In the genomic region with DNA sequence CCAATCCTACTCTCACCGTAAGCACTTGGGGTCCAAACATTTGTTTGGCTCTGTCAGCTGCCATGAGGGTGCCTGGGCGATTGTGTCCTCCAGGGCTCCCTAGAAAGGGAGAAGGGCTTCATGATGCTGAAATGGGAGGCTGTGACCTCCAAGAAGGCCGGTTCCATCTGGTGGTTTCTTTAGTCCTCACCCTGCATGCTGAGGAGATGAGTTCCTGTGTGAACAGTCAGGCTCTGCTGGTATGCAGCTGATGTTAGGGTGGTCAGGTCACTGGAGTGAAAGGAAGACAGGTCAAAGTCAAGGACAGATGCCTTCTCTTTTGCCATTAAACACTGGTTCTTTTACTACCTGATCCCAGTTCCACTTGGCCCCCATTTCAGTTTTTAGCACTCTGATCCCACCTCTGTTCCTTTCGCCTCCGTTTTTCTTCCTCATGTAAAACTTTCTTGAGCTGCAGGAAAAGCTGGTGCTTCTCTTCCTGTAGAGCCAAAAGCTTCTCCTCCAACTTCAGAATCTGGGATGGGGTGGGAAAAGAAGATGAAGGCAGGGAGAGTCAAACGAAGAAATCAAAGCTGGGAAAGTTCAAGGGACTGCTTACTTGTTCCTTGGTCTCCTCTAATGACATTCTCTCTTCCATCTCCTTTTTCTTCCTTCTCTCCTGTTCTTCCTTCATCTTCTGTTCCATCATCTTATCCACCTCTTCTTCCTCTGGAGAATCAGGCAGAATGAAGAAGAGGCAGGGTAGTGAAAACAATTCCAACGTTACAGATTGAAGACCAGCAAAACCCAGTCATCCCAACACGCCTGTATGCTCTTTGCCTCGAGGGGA, we compare ENCODE assay signal across 8 cellular contexts. TPM values are rescaled to one million over a fixed set of nuclear protein-coding genes. Genes with fewer than 3 reads are reported as not detected.
A peak's percentile ranks its signal among the peaks of the same experiment; 100 is the strongest.
DNase-seq lines count a peak whose midpoint lies in the region; ATAC-seq and TF ChIP-seq lines count a peak whose summit lies in the region.

No MANE protein-coding gene starts in this region.

- H3K27ac ChIP-seq in H9 (ENCODE audit: insufficient read length, low read depth, low read length) (no peak overlapping the region), skin epidermis (peak overlapping the region in 20 of 21 experiments; percentile 76 to 98 (median 92))

- no peak overlapping the region for H3K23ac ChIP-seq in H9 (ENCODE audit: insufficient read length, low read depth, low read length)

- CTCF ChIA-PET in T-cell (lab: Charles Lee) = no interaction called here

- H2BK5ac ChIP-seq in H9 (ENCODE audit: insufficient read length, low read length) = no peak overlapping the region

- no peaks in the 10 kb centered on the region for H3K27me3 ChIP-seq in H9 (ENCODE audit: insufficient read depth, low read length)

- H3T11ph ChIP-seq in H9 (ENCODE audit: low read length) = no peak overlapping the region

- H4K20me1 ChIP-seq in H9 (ENCODE audit: control insufficient read depth, insufficient read depth, insufficient read length) = no peaks in the 10 kb centered on the region

- no peak overlapping the region for H2BK15ac ChIP-seq in H9 (ENCODE audit: low read depth, low read length)

- H3K27me3 Mint-ChIP-seq in H9 (ENCODE audit: low read depth) = no peaks in the 10 kb centered on the region; the same call in 1 of the 2 replicates
- no peaks in the 10 kb centered on the region for H3K27me3 Mint-ChIP-seq in T-cell

- H3K4me1 Mint-ChIP-seq in H9 (peaks cover 34% of the 10 kb centered on the region in 2 experiments), T-cell (peaks cover 62 to 67% (median 67%) of the 10 kb centered on the region in 3 donors)

- DNase-seq in H9 = no peak
- DNase-seq in T-cell = no peak
- peak; percentile 39 to 58 for DNase-seq in foreskin fibroblast
- DNase-seq in NCI-H345 treated with DMSO at 0.1 percent for 48 hours (lab: John Stamatoyannopoulos, UW; ENCODE audit: unreplicated experiment) = no peak

- ATAC-seq in T-cell (replicated peaks in 1 of 4) (no peak), GM18861 (IDR thresholded peaks at IDR 0.05; ENCODE audit: unreplicated experiment) (no peak), GM21825 (IDR thresholded peaks at IDR 0.05; ENCODE audit: unreplicated experiment) (no peak), HG02642 (IDR thresholded peaks at IDR 0.05; ENCODE audit: poor library complexity, unreplicated experiment) (no peak)

- H3K4me1 ChIP-seq in H9 (ENCODE audit: insufficient read depth, low read length) = peaks cover 1% of the 10 kb centered on the region; the same call in 1 of the 2 replicates

- H3K4me3 ChIP-seq in foreskin fibroblast (ENCODE audit: low read depth in 1 of 2, low read length in 2 of 2) = peak overlapping the region; percentile 70 to 77
- H3K4me3 ChIP-seq in skin epidermis = peak overlapping the region; percentile 50 to 92 (median 82)

- no CpG with 5 or more reads among the region's 9 CpGs for WGBS in H9 (ENCODE audit: extremely low coverage, insufficient read length, low lambda C conversion rate)

- no peak overlapping the region for H2BK12ac ChIP-seq in H9 (ENCODE audit: insufficient read length, low read depth, low read length)

- H3K56ac ChIP-seq in H9 (ENCODE audit: insufficient read length, low read depth, low read length) = no peak overlapping the region

- no peak overlapping the region for H2AFZ ChIP-seq in H9 (ENCODE audit: low read length)

- peak overlapping the region; percentile 9 for H3K9ac ChIP-seq in H9 (ENCODE audit: extremely low read depth, insufficient read length, low read length)

- H4K91ac ChIP-seq in H9 (ENCODE audit: insufficient read length, low read depth, low read length) = no peak overlapping the region

- H3K27ac Mint-ChIP-seq in H9 (peak overlapping the region in 2 of 3 experiments; percentile 86 to 93; a peak in 5 of 7 replicates), T-cell (peak overlapping the region; percentile 87 to 91)

- no peak overlapping the region for H4K8ac ChIP-seq in H9 (replicated peaks; ENCODE audit: insufficient read length, low read depth, low read length)

- no peak overlapping the region for H2AK5ac ChIP-seq in H9 (ENCODE audit: insufficient read length, low read length)

- H3K79me2 ChIP-seq in H9 (ENCODE audit: insufficient read depth, low read length) = peaks cover 11% of the 10 kb centered on the region

- H2BK120ac ChIP-seq in H9 (ENCODE audit: low read depth, low read length, poor library complexity, severe bottlenecking) = no peak overlapping the region

- peaks cover 10% of the 10 kb centered on the region for H3K23me2 ChIP-seq in H9 (ENCODE audit: insufficient read length, low read depth, low read length, poor library complexity, severe bottlenecking)

- TF ChIP-seq CTCF in H9 (conservative IDR thresholded peaks at IDR 0.05) (no peak), foreskin fibroblast (IDR thresholded peaks at IDR 0.05; ENCODE audit: low read depth, low read length) (no peak)

- no peak overlapping the region for H3K18ac ChIP-seq in H9 (ENCODE audit: insufficient read length, low read depth, low read length)

- H2BK20ac ChIP-seq in H9 (ENCODE audit: low read depth, low read length, poor library complexity, severe bottlenecking) = no peak overlapping the region

- H3K4me3 Mint-ChIP-seq in H9 (peak overlapping the region; percentile 71 to 87), T-cell (peak overlapping the region; percentile 80 to 84 (median 80))

- H3K4ac ChIP-seq in H9 (ENCODE audit: low read depth, low read length) = no peak overlapping the region

- H3K9me3 Mint-ChIP-seq in H9 (no peaks in the 10 kb centered on the region; a peak in 1 of 5 replicates), T-cell (no peaks in the 10 kb centered on the region)

- no peaks in the 10 kb centered on the region for H3K9me3 ChIP-seq in H9 (ENCODE audit: control insufficient read depth, low read depth, low read length)

- POLR2A ChIA-PET in T-cell (lab: Charles Lee) = interaction anchor here (0.6 kb wide), 2 partner anchors 58 to 95 kb away, joined by 3 to 7 read pairs; no protein-coding TSS in a partner anchor

- H3K36me3 Mint-ChIP-seq in H9 (ENCODE audit: insufficient read depth in 1 of 3, low read depth in 3 of 3) (peaks cover 55 to 83% (median 82%) of the 10 kb centered on the region in 3 experiments), T-cell (peaks cover 54% of the 10 kb centered on the region)

- no peak overlapping the region for H4K5ac ChIP-seq in H9 (ENCODE audit: insufficient read length, low read depth, low read length)

- H3K4me2 ChIP-seq in H9 (ENCODE audit: insufficient read depth, insufficient read length, low read length) = peak overlapping the region; percentile 61

- H3K14ac ChIP-seq in H9 (ENCODE audit: insufficient read depth, low read length) = no peak overlapping the region; the same call in 1 of the 2 replicates

- H3K79me1 ChIP-seq in H9 (ENCODE audit: insufficient read depth, low read depth, low read length, poor library complexity, severe bottlenecking) = no peaks in the 10 kb centered on the region

RNA-seq across cellular contexts. Expression of gene GPS2, which starts 1.1 kb away (rescaled TPM):
- total RNA-seq in H9 (2021) (62.6 and 62.7 TPM in 2 replicates), T-cell (100 to 1,000 TPM; 114 to 129 (median 125) TPM)

RNA-seq across cellular contexts. Expression of gene EIF5A, which starts 6.7 kb away (rescaled TPM):
- total RNA-seq in H9 (2021) = 978 and 1,015 TPM in 2 replicates
- 100 to 1,000 TPM; 286 to 481 (median 306) TPM for total RNA-seq in T-cell

RNA-seq across cellular contexts. Expression of gene NEURL4, which starts 15.0 kb away (rescaled TPM):
- 54.8 and 55.4 TPM in 2 replicates for total RNA-seq in H9 (2021)
- 10 to 100 TPM; 49.5 to 90.2 (median 80.0) TPM for total RNA-seq in T-cell

RNA-seq across cellular contexts. Expression of gene YBX2, which starts 19.7 kb away (rescaled TPM):
- total RNA-seq in H9 (2021) (24.0 and 26.0 TPM in 2 replicates), T-cell (under 1 TPM in 4 of 5 donors, not detected in 1; 0.20 to 0.57 (median 0.45) TPM)

RNA-seq across cellular contexts. Expression of gene ACAP1, which starts 22.2 kb away (rescaled TPM):
- total RNA-seq in H9 (2021) = 15.5 and 18.2 TPM in 2 replicates
- 100 to 1,000 TPM; 531 to 781 (median 649) TPM for total RNA-seq in T-cell

Comparison
In these comparisons a context has a peak if more than half of its experiments do, and no peak if none do; other contexts are left out.
1. DNase-seq: peak in foreskin fibroblast (2 of 2); none in H9 (single experiment), T-cell (0 of 34) and NCI-H345 treated with DMSO at 0.1 percent for 48 hours (single experiment).